Comparison of ENCODE assay signal across 19 cellular contexts in genomic region chr19:43132696-43133095, GRCh38. TPM values are rescaled to one million over a fixed set of nuclear protein-coding genes. Genes with fewer than 3 reads are reported as not detected.
"Had no signal": no experiment of that assay in that cellular context is flagged by ENCODE, and none has a peak within 500 bp of the region (broad histone marks: within the 10 kb centered on the region; RNA-seq: fewer than 3 reads in every experiment).

No MANE protein-coding gene starts in this region.

- H3K27me3 ChIP-seq: adrenal gland, right atrium auricular region, tibial nerve had no signal

- H3K36me3 ChIP-seq: adrenal gland, right atrium auricular region, tibial nerve had no signal

- H3K9me3 ChIP-seq: adrenal gland, mucosa of descending colon, right atrium auricular region, tibial nerve had no signal

- H3K4me3 ChIP-seq: adrenal gland, mucosa of descending colon, right atrium auricular region, smooth muscle cell, tibial nerve had no signal

- DNase-seq: activated B cell treated with CpG ODN at 0.5 μM for 24 hours; activated CD4-positive, alpha-beta T cell treated with anti-CD3 and anti-CD28 coated beads, Interleukin-2, amount 10 ng/mL, durations not matched to agents 7 days and 5 days; activated CD8-positive, alpha-beta memory T cell treated with anti-CD3 and anti-CD28 coated beads for 24 hours; activated naive CD4-positive, alpha-beta T cell treated with anti-CD3 and anti-CD28 coated beads, Interleukin-2, amount 50 U/mL, for 16 hours; adrenal gland; central memory CD4-positive, alpha-beta T cell; erythroblast; glutamatergic neuron; left colon; mucosa of descending colon; natural killer cell; stimulated activated naive B cell treated with anti-CD40 and anti-IgM and Interleukin-4, amounts not matched to agents 10 μg/mL and 1 μg/mL and 100 μg/mL, for 72 hours; T-helper 17 cell had no signal

- H3K27ac ChIP-seq: adrenal gland, right atrium auricular region, tibial nerve had no signal

- ATAC-seq: left colon; mucosa of descending colon; natural killer cell; stimulated activated naive B cell treated with anti-CD40 and anti-IgM and Interleukin-4, amounts not matched to agents 10 μg/mL and 1 μg/mL and 100 μg/mL, for 72 hours; T-helper 17 cell had no signal

- H3K4me2 ChIP-seq: smooth muscle cell had no signal

- H3K4me1 ChIP-seq: adrenal gland, right atrium auricular region, tibial nerve had no signal

RNA-seq across cellular contexts. Expression of gene PSG2, which starts 50.2 kb away (rescaled TPM):
- total RNA-seq: activated B cell treated with CpG ODN at 0.5 μM for 24 hours; activated CD4-positive, alpha-beta T cell treated with anti-CD3 and anti-CD28 coated beads, Interleukin-2, amount 10 ng/mL, durations not matched to agents 7 days and 5 days; adrenal gland; left colon; lung microvascular endothelial cell; mucosa of descending colon; natural killer cell; posterior vena cava; right atrium auricular region; smooth muscle cell; subcutaneous adipose tissue; tibial nerve had no signal
- polyA plus RNA-seq: adrenal gland, smooth muscle cell had no signal

RNA-seq across cellular contexts. Expression of gene PSG5, which starts 53.6 kb away (rescaled TPM):
- total RNA-seq: activated B cell treated with CpG ODN at 0.5 μM for 24 hours; activated CD4-positive, alpha-beta T cell treated with anti-CD3 and anti-CD28 coated beads, Interleukin-2, amount 10 ng/mL, durations not matched to agents 7 days and 5 days; adrenal gland; left colon; lung microvascular endothelial cell; mucosa of descending colon; natural killer cell; posterior vena cava; right atrium auricular region; smooth muscle cell; subcutaneous adipose tissue; tibial nerve had no signal
- polyA plus RNA-seq: adrenal gland, smooth muscle cell had no signal
